13 cellular contexts compared by ENCODE assay signal in genomic region chr3:60081381-60082095, GRCh38.
DNase-seq lines count a peak whose midpoint lies in the region; ATAC-seq and TF ChIP-seq lines count a peak whose summit lies in the region.
"Had no signal": no experiment of that assay in that cellular context is flagged by ENCODE, and none has a peak within 500 bp of the region (broad histone marks: within the 10 kb centered on the region; RNA-seq: fewer than 3 reads in every experiment).

No MANE protein-coding gene starts in this region.

- H3K9me2 ChIP-seq in MM.1S (replicated peaks; ENCODE audit: insufficient read depth, low read length): no peaks in the 10 kb centered on the region

- no peaks in the 10 kb centered on the region for H3K27me3 ChIP-seq in MM.1S (replicated peaks; ENCODE audit: insufficient read depth, low read length)
- H3K27me3 ChIP-seq: brain microvascular endothelial cell had no signal

- no peak overlapping the region for H3K4me3 ChIP-seq in MM.1S (ENCODE audit: low read length)

- peak overlapping the region; percentile 48 for H3K4me2 ChIP-seq in MM.1S (ENCODE audit: low read depth, low read length)

- H3K9me3 ChIP-seq in MM.1S (replicated peaks; ENCODE audit: insufficient read depth, low read length): no peaks in the 10 kb centered on the region

- peak; percentile 71 for ATAC-seq in GM18502 (IDR thresholded peaks at IDR 0.05; ENCODE audit: poor library complexity, unreplicated experiment)
- peak; percentile 86 for ATAC-seq in GM21526 (IDR thresholded peaks at IDR 0.05; ENCODE audit: low FRiP score, unreplicated experiment)

- no peaks in the 10 kb centered on the region for H3F3A ChIP-seq in MM.1S (ENCODE audit: insufficient read depth, low read length)

- DNase-seq in MM.1S (peak; percentile 54), GM03348 (ENCODE audit: low spot score) (no peak), HEK293T (ENCODE audit: extremely low spot score) (no peak), GM19238 (ENCODE audit: insufficient read length, low spot score) (no peak), SHP77 (lab: John Stamatoyannopoulos, UW) (no peak)
- DNase-seq in central memory CD4-positive, alpha-beta T cell: peak; percentile 55
- DNase-seq: brain microvascular endothelial cell, foreskin fibroblast, GDM1, H7, NCI-H526 treated with DMSO at 0.1 percent for 48 hours had no signal

- peaks cover 16% of the 10 kb centered on the region for H3K4me1 ChIP-seq in MM.1S (ENCODE audit: low read length)

- POLR2A ChIA-PET in HEK293T (lab: Yijun Ruan, JAX): no interaction called here

- no peak overlapping the region for H3K9ac ChIP-seq in MM.1S (ENCODE audit: low read length)

- peak overlapping the region; percentile 20; the same call in 1 of the 2 replicates for H3K27ac ChIP-seq in MM.1S (ENCODE audit: low read length)
- H3K27ac ChIP-seq: brain microvascular endothelial cell had no signal

- no peaks in the 10 kb centered on the region for H3K36me3 ChIP-seq in MM.1S (replicated peaks; ENCODE audit: insufficient read depth, low read length)
- H3K36me3 ChIP-seq: brain microvascular endothelial cell had no signal

- CTCF ChIA-PET in HEK293T (lab: Yijun Ruan, JAX): no interaction called here

- 0 out of 2 replicates have a peak overlapping the region, but pooled peaks have one; percentile 11 for H2AFZ ChIP-seq in MM.1S (ENCODE audit: low read length)

- no peaks in the 10 kb centered on the region for H4K20me1 ChIP-seq in MM.1S (ENCODE audit: insufficient read depth, low read length)

- no peaks in the 10 kb centered on the region for H3K79me2 ChIP-seq in MM.1S (ENCODE audit: low read length)

- TF ChIP-seq CTCF in MM.1S (IDR thresholded peaks at IDR 0.05; ENCODE audit: low read length): no peak

TF ChIP-seq in HEK293T, 16 proteins besides CTCF, POLR2A, EP300 and RAD21:
- TF ChIP-seq FOXM1 (IDR thresholded peaks at IDR 0.05; ENCODE audit: borderline replicate concordance): no peak
- no peak for TF ChIP-seq NFRKB (IDR thresholded peaks at IDR 0.05)
- no peak for TF ChIP-seq ELF4 (IDR thresholded peaks at IDR 0.05)

Comparison
In these comparisons a context has a peak if more than half of its experiments do, and no peak if none do; other contexts are left out.
1. DNase-seq: peak in MM.1S (single experiment) and central memory CD4-positive, alpha-beta T cell (single experiment); none in GM03348 (single experiment), HEK293T (single experiment), GM19238 (single experiment) and SHP77 (0 of 2).